Comparison of ENCODE assay signal across 20 cellular contexts in the genomic region with DNA sequence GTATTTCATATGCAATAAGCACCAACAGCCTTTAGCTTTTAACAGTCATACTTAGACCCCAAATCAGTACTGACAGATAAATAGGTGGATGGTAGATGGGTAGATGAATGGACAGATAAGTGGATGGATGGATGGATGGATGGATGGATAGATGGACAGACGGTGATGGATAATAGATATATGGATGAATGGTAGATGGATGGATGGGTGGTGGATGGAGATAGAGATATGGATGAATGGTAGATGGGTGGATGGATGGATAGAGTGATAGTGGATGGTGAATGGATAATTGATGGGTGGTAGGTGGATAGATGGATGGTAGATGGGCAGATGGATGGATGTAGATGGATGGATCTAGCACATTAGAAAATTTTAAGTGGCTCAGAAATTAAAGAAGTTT.
"Had no signal": no experiment of that assay in that cellular context is flagged by ENCODE, and none has a peak within 500 bp of the region (broad histone marks: within the 10 kb centered on the region; RNA-seq: fewer than 3 reads in every experiment).

No MANE protein-coding gene starts in this region.

- H3K4me3 Mint-ChIP-seq: activated B cell treated with CpG ODN at 0.5 μM for 24 hours; activated CD4-positive, alpha-beta T cell treated with anti-CD3 and anti-CD28 coated beads, Interleukin-2, amount 10 ng/mL, durations not matched to agents 24 days and 14 days; activated CD8-positive, alpha-beta T cell treated with anti-CD3 and anti-CD28 coated beads, Interleukin-2, amount 10 ng/mL, durations not matched to agents 7 days and 5 days; effector memory CD8-positive, alpha-beta T cell; stimulated activated naive B cell treated with anti-CD40 and anti-IgM and Interleukin-4, amounts not matched to agents 10 μg/mL and 1 μg/mL and 100 μg/mL, for 72 hours; T-helper 2 cell treated with Interferon-gamma antibody and Interleukin-4, amounts not matched to agents 5 μg/mL and 100 μg/mL, for 36 hours had no signal

- H3K27ac Mint-ChIP-seq: activated B cell treated with CpG ODN at 0.5 μM for 24 hours; activated CD4-positive, alpha-beta T cell treated with anti-CD3 and anti-CD28 coated beads, Interleukin-2, amount 10 ng/mL, durations not matched to agents 24 days and 14 days; activated CD8-positive, alpha-beta T cell treated with anti-CD3 and anti-CD28 coated beads, Interleukin-2, amount 10 ng/mL, durations not matched to agents 7 days and 5 days; stimulated activated naive B cell treated with anti-CD40 and anti-IgM and Interleukin-4, amounts not matched to agents 10 μg/mL and 1 μg/mL and 100 μg/mL, for 72 hours; T-helper 2 cell treated with Interferon-gamma antibody and Interleukin-4, amounts not matched to agents 5 μg/mL and 100 μg/mL, for 36 hours had no signal

- H3K27me3 Mint-ChIP-seq: activated B cell treated with CpG ODN at 0.5 μM for 24 hours; activated CD4-positive, alpha-beta T cell treated with anti-CD3 and anti-CD28 coated beads, Interleukin-2, amount 10 ng/mL, durations not matched to agents 24 days and 14 days; effector memory CD8-positive, alpha-beta T cell; stimulated activated naive B cell treated with anti-CD40 and anti-IgM and Interleukin-4, amounts not matched to agents 10 μg/mL and 1 μg/mL and 100 μg/mL, for 72 hours had no signal

- H3K9me3 ChIP-seq: ovary, sigmoid colon, tibial nerve, vagina had no signal

- H3K9me3 Mint-ChIP-seq: activated B cell treated with CpG ODN at 0.5 μM for 24 hours; T-helper 2 cell treated with Interferon-gamma antibody and Interleukin-4, amounts not matched to agents 5 μg/mL and 100 μg/mL, for 36 hours had no signal

- H3K4me1 ChIP-seq: sigmoid colon had no signal

- H3K36me3 ChIP-seq: ovary, sigmoid colon, tibial nerve, vagina had no signal

- H3K4me1 Mint-ChIP-seq: activated B cell treated with CpG ODN at 0.5 μM for 24 hours; stimulated activated naive B cell treated with anti-CD40 and anti-IgM and Interleukin-4, amounts not matched to agents 10 μg/mL and 1 μg/mL and 100 μg/mL, for 72 hours had no signal

- ATAC-seq: activated CD8-positive, alpha-beta T cell treated with anti-CD3 and anti-CD28 coated beads, Interleukin-2, amount 10 ng/mL, durations not matched to agents 7 days and 5 days; effector memory CD8-positive, alpha-beta T cell; stimulated activated naive B cell treated with anti-CD40 and anti-IgM and Interleukin-4, amounts not matched to agents 10 μg/mL and 1 μg/mL and 100 μg/mL, for 72 hours had no signal

- H3K27ac ChIP-seq: ovary, sigmoid colon, tibial nerve, vagina had no signal

- H3K4me3 ChIP-seq: ovary, sigmoid colon, tibial nerve, vagina had no signal

- H3K27me3 ChIP-seq: ovary, sigmoid colon, tibial nerve, vagina had no signal

- FAIRE-seq: bronchial epithelial cell, frontal cortex had no signal

- DNase-seq: activated B cell treated with CpG ODN at 0.5 μM for 24 hours; activated CD4-positive, alpha-beta T cell treated with anti-CD3 and anti-CD28 coated beads, Interleukin-2, amount 10 ng/mL, durations not matched to agents 24 days and 14 days; activated CD8-positive, alpha-beta memory T cell treated with anti-CD3 and anti-CD28 coated beads, Interleukin-2, amount 50 U/mL, for 4 hours; activated CD8-positive, alpha-beta T cell treated with anti-CD3 and anti-CD28 coated beads, Interleukin-2, amount 10 ng/mL, durations not matched to agents 7 days and 5 days; activated effector memory CD4-positive, alpha-beta T cell treated with anti-CD3 and anti-CD28 coated beads, Interleukin-2, amount 50 U/mL, for 16 hours; activated T-cell treated with anti-CD3 and anti-CD28 coated beads, Interleukin-2, amount 50 U/mL, for 48 hours; aorta; dermis blood vessel endothelial cell; effector memory CD8-positive, alpha-beta T cell; head of caudate nucleus; ovary; sigmoid colon; stimulated activated CD4-positive, alpha-beta T cell treated with anti-CD3 and anti-CD28 coated beads, Interleukin-2, amount 100 ng/mL, for 48 hours; stimulated activated naive B cell treated with anti-CD40 and anti-IgM and Interleukin-4, amounts not matched to agents 10 μg/mL and 1 μg/mL and 100 μg/mL, for 72 hours; substantia nigra had no signal
